ENCODE assay signal across 8 cellular contexts in the genomic region with DNA sequence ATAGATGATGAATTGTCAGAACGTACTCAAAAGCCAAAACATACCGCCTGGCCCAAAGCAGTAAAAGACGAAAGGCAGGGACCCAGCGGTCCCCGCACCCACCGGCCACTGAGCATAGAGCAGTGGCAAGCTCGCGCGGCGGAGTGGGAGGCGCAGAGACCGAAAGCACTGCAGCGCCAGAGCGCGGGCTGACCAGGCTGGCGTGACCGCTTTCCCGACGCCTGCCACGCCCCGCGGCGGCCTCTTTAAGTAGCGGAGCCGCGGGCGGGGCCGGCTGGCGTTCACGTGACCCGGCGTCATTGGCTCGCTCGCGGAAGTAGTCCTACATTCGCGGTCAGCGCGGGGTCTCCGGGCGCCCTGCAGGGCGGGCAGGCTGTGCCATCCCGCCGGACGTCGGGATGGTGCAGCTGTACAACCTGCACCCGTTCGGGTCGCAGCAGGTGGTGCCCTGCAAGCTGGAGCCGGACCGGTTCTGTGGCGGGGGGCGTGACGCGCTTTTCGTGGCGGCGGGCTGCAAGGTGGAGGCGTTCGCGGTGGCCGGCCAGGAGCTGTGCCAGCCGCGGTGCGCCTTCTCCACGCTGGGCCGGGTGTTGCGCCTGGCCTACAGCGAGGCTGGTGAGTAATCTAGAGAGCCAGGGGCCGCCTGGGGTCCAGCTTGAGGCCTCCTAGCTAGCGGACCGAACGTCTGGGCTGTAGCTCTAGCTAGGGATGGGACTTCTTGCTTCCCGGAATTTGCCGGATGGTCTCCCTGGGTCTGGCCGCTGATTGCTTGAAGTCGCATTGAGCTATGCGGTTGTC. TPM values are rescaled to one million over a fixed set of nuclear protein-coding genes. Genes with fewer than 3 reads are reported as not detected.
DNase-seq lines count a peak whose midpoint lies in the region; ATAC-seq lines count a peak whose summit lies in the region.

A gene with protein sequence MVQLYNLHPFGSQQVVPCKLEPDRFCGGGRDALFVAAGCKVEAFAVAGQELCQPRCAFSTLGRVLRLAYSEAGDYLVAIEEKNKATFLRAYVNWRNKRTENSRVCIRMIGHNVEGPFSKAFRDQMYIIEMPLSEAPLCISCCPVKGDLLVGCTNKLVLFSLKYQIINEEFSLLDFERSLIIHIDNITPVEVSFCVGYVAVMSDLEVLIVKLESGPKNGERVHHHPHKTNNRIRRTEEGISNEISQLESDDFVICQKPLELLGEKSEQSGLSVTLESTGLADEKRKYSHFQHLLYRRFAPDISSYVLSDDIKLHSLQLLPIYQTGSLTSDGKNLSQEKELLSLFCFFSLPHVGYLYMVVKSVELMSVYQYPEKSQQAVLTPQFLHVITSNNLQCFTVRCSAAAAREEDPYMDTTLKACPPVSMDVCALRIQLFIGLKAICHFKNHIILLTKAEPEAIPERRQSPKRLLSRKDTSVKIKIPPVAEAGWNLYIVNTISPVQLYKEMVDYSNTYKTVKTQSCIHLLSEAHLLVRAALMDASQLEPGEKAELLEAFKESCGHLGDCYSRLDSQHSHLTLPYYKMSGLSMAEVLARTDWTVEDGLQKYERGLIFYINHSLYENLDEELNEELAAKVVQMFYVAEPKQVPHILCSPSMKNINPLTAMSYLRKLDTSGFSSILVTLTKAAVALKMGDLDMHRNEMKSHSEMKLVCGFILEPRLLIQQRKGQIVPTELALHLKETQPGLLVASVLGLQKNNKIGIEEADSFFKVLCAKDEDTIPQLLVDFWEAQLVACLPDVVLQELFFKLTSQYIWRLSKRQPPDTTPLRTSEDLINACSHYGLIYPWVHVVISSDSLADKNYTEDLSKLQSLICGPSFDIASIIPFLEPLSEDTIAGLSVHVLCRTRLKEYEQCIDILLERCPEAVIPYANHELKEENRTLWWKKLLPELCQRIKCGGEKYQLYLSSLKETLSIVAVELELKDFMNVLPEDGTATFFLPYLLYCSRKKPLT (plus strand): TSS at position 313 of the 798 bp plus-strand sequence. CDS start 86 bp downstream, at position 399.

- H3K9ac ChIP-seq in HUES6 (ENCODE audit: low read length) (peak within 1 kb of the TSS; percentile 87), NT2/D1 (ENCODE audit: insufficient read length, low read depth) (peak within 1 kb of the TSS; percentile 95), endocrine pancreas (ENCODE audit: control insufficient read depth, insufficient read depth, low read length) (peak within 1 kb of the TSS; percentile 69)

- H3K4me1 Mint-ChIP-seq in activated CD8-positive, alpha-beta memory T cell treated with anti-CD3 and anti-CD28 coated beads, Interleukin-2, amount 10 ng/mL, durations not matched to agents 7 days and 5 days: peaks cover 33% of the 10 kb centered on the region

- peak within 1 kb of the TSS; percentile 87 for H3K4me3 Mint-ChIP-seq in activated CD8-positive, alpha-beta memory T cell treated with anti-CD3 and anti-CD28 coated beads, Interleukin-2, amount 10 ng/mL, durations not matched to agents 7 days and 5 days

- H3K27me3 ChIP-seq in HUES6 (ENCODE audit: control insufficient read depth, insufficient read depth, low read length) (no peaks in the 10 kb centered on the region), NT2/D1 (ENCODE audit: insufficient read depth, insufficient read length) (no peaks in the 10 kb centered on the region), endocrine pancreas (ENCODE audit: control insufficient read depth, insufficient read depth, low read length) (no peaks in the 10 kb centered on the region)

- DNase-seq in D341Med (ENCODE audit: low spot score) (peak; percentile 92), NT2/D1 (ENCODE audit: low read depth, low spot score) (peak; percentile 80), mesenteric fat pad (ENCODE audit: low spot score) (peak; percentile 97)
- peak; percentile 91 for DNase-seq in activated CD8-positive, alpha-beta memory T cell treated with anti-CD3 and anti-CD28 coated beads, Interleukin-2, amount 10 ng/mL, durations not matched to agents 7 days and 5 days
- DNase-seq in stimulated activated CD8-positive, alpha-beta memory T cell treated with anti-CD3 and anti-CD28 coated beads, Interleukin-15, amount 100 ng/mL, for 24 hours (ENCODE audit: low read depth): peak; percentile 67

- H3K4me3 ChIP-seq in HUES6 (ENCODE audit: low read depth, low read length) (peak within 1 kb of the TSS; percentile 91), NT2/D1 (ENCODE audit: insufficient read length, low read depth) (peak within 1 kb of the TSS; percentile 96), endocrine pancreas (ENCODE audit: control insufficient read depth, insufficient read depth, low read length) (peak within 1 kb of the TSS; percentile 94)

- ATAC-seq in GM21447 (IDR thresholded peaks at IDR 0.05; ENCODE audit: unreplicated experiment): peak; percentile 91
- peak; percentile 93 for ATAC-seq in activated CD8-positive, alpha-beta memory T cell treated with anti-CD3 and anti-CD28 coated beads, Interleukin-2, amount 10 ng/mL, durations not matched to agents 7 days and 5 days

- peaks cover 10% of the 10 kb centered on the region for H3K36me3 ChIP-seq in HUES6 (ENCODE audit: control insufficient read depth, insufficient read depth, low read length)
- H3K36me3 ChIP-seq in NT2/D1 (ENCODE audit: insufficient read depth, insufficient read length, low read length): peaks cover 18% of the 10 kb centered on the region
- H3K36me3 ChIP-seq in endocrine pancreas (ENCODE audit: control insufficient read depth, insufficient read depth, low read length): no peaks in the 10 kb centered on the region

- no peaks in the 10 kb centered on the region for H3K9me3 Mint-ChIP-seq in activated CD8-positive, alpha-beta memory T cell treated with anti-CD3 and anti-CD28 coated beads, Interleukin-2, amount 10 ng/mL, durations not matched to agents 7 days and 5 days (ENCODE audit: low read depth)

- peak within 1 kb of the TSS; percentile 85 for H3K27ac Mint-ChIP-seq in activated CD8-positive, alpha-beta memory T cell treated with anti-CD3 and anti-CD28 coated beads, Interleukin-2, amount 10 ng/mL, durations not matched to agents 7 days and 5 days

- H3K9me3 ChIP-seq in HUES6 (ENCODE audit: control insufficient read depth, insufficient read depth, low read depth, low read length): no peaks in the 10 kb centered on the region
- no peaks in the 10 kb centered on the region for H3K9me3 ChIP-seq in NT2/D1 (ENCODE audit: insufficient read depth, low read length)
- H3K9me3 ChIP-seq in endocrine pancreas (ENCODE audit: control insufficient read depth, low read length): no peaks in the 10 kb centered on the region

- H3K4me1 ChIP-seq in HUES6 (ENCODE audit: control insufficient read depth, insufficient read depth, low read length) (peaks cover 24% of the 10 kb centered on the region), NT2/D1 (ENCODE audit: insufficient read depth, insufficient read length) (no peaks in the 10 kb centered on the region), endocrine pancreas (ENCODE audit: control insufficient read depth, insufficient read depth, low read length) (peaks cover 12% of the 10 kb centered on the region)

- peak within 1 kb of the TSS; percentile 45; the same call in 1 of the 2 replicates for H3K27ac ChIP-seq in HUES6 (ENCODE audit: low read depth, low read length)

- CTCF ChIA-PET in activated CD8-positive, alpha-beta memory T cell treated with anti-CD3 and anti-CD28 coated beads, Interleukin-2, amount 10 ng/mL, durations not matched to agents 7 days and 5 days (lab: Charles Lee): interaction anchor here (0.7 to 4.1 kb wide), 17 partner anchors 9 to 174 kb away, joined by 3 to 32 read pairs (median 4); no protein-coding TSS in a partner anchor

- peaks cover 14% of the 10 kb centered on the region for H3K27me3 Mint-ChIP-seq in activated CD8-positive, alpha-beta memory T cell treated with anti-CD3 and anti-CD28 coated beads, Interleukin-2, amount 10 ng/mL, durations not matched to agents 7 days and 5 days

- peaks cover 16% of the 10 kb centered on the region for H3K36me3 Mint-ChIP-seq in activated CD8-positive, alpha-beta memory T cell treated with anti-CD3 and anti-CD28 coated beads, Interleukin-2, amount 10 ng/mL, durations not matched to agents 7 days and 5 days

RNA-seq across cellular contexts. Expression of the gene that starts here (rescaled TPM):
- total RNA-seq in activated CD8-positive, alpha-beta memory T cell treated with anti-CD3 and anti-CD28 coated beads, Interleukin-2, amount 10 ng/mL, durations not matched to agents 7 days and 5 days: 10 to 100 TPM; 32.5 to 36.0 TPM
- total RNA-seq in mesenteric fat pad: 17.0 TPM

Comparison
In these comparisons a context has a peak if more than half of its experiments do, and no peak if none do; other contexts are left out.
1. Peak in every context shown above with its lines: DNase-seq, ATAC-seq, H3K4me3 ChIP-seq and H3K27ac ChIP-seq.